8 cellular contexts compared by ENCODE assay signal in genomic region chr3:195908439-195909293, GRCh38. TPM values are rescaled to one million over a fixed set of nuclear protein-coding genes. Genes with fewer than 3 reads are reported as not detected.
DNase-seq lines count a peak whose midpoint lies in the region; ATAC-seq and TF ChIP-seq lines count a peak whose summit lies in the region.

Gene TNK2, minus strand, starts transcription at chr3:195908551. Its CDS starts 19,963 bp downstream, at chr3:195888588.

- ATAC-seq in HG03045 (IDR thresholded peaks at IDR 0.05; ENCODE audit: unreplicated experiment) (peak; percentile 21), GM18861 (IDR thresholded peaks at IDR 0.05; ENCODE audit: unreplicated experiment) (no peak)

- peak within 1 kb of the TSS; percentile 72 to 86 (median 77) for H3K27ac Mint-ChIP-seq in brain

- DNase-seq in NCI-H146 (lab: John Stamatoyannopoulos, UW) (peak; percentile 48), NCI-H146 treated with DMSO at 0.1 percent for 48 hours (lab: John Stamatoyannopoulos, UW; ENCODE audit: unreplicated experiment) (no peak), T follicular helper cell (ENCODE audit: low read depth) (peak; percentile 17), iPS-NIHi7 (ENCODE audit: extremely low spot score) (peak; percentile 44)
- peak; percentile 41 for DNase-seq in stimulated activated CD4-positive, alpha-beta T cell treated with anti-CD3 and anti-CD28 coated beads, Interleukin-1b, Interleukin-23, amount 100 ng/mL, for 48 hours

- H3K9me3 Mint-ChIP-seq in brain = peaks cover 0 to 2% (median 0%) of the 10 kb centered on the region in 5 experiments

- TF ChIP-seq CTCF in brain (conservative IDR thresholded peaks at IDR 0.05) = no peak

- H3K36me3 Mint-ChIP-seq in brain = peaks cover 13% of the 10 kb centered on the region

- peaks cover 8% of the 10 kb centered on the region for H3K27me3 Mint-ChIP-seq in brain

- H3K4me1 Mint-ChIP-seq in brain = peaks cover 42% of the 10 kb centered on the region

- peak within 1 kb of the TSS; percentile 88 to 93 (median 90) for H3K4me3 Mint-ChIP-seq in brain

RNA-seq across cellular contexts. Expression of gene TNK2, which starts in this region (rescaled TPM):
- 59.9 TPM for polyA plus RNA-seq in brain (ENCODE audit: insufficient read depth, low read depth, low replicate concordance)
